17 cellular contexts compared by ENCODE assay signal in genomic region chr7:91181949-91182348, GRCh38.
"Had no signal": no experiment of that assay in that cellular context is flagged by ENCODE, and none has a peak within 500 bp of the region (broad histone marks: within the 10 kb centered on the region; RNA-seq: fewer than 3 reads in every experiment).

No MANE protein-coding gene starts in this region.

- H3K36me3 ChIP-seq: left lung, neutrophil had no signal

- ATAC-seq: activated T-cell treated with anti-CD3 and anti-CD28 coated beads, Interleukin-2, amount 50 U/mL, for 72 hours; left lung; naive thymus-derived CD8-positive, alpha-beta T cell; stimulated activated naive CD8-positive, alpha-beta T cell treated with anti-CD3 and anti-CD28 coated beads, Interleukin-15, Interleukin-2, amounts not matched to agents 100 U/mL and 50 U/mL, for 24 hours had no signal

- H3K27ac ChIP-seq: left lung, neutrophil had no signal

- H3K4me3 ChIP-seq: left lung, skin epidermis had no signal

- DNase-seq: activated CD4-positive, alpha-beta T cell treated with anti-CD3 and anti-CD28 coated beads, Interleukin-2, amount 10 ng/mL, durations not matched to agents 7 days and 5 days; activated CD8-positive, alpha-beta memory T cell treated with anti-CD3 and anti-CD28 coated beads, Interleukin-2, amount 50 U/mL, for 48 hours; activated gamma-delta T cell; activated T-cell treated with anti-CD3 and anti-CD28 coated beads, Interleukin-2, amount 50 U/mL, for 72 hours; amniotic stem cell; cerebellar nuclear complex; effector memory CD4-positive, alpha-beta T cell; hypothalamus; kidney; left lung; naive thymus-derived CD8-positive, alpha-beta T cell; posterior cingulate gyrus; stimulated activated CD4-positive, alpha-beta T cell treated with anti-CD3 and anti-CD28 coated beads, Interleukin-4, amount 100 ng/mL, for 4 hours; stimulated activated CD8-positive, alpha-beta memory T cell treated with anti-CD3 and anti-CD28 coated beads, Interleukin-4, amount 100 ng/mL, for 48 hours; stimulated activated naive CD8-positive, alpha-beta T cell treated with anti-CD3 and anti-CD28 coated beads, Interleukin-15, Interleukin-2, amounts not matched to agents 100 U/mL and 50 U/mL, for 24 hours had no signal

- H3K4me1 ChIP-seq: left lung had no signal

- H3K27me3 ChIP-seq: left lung, neutrophil had no signal

- H3K9me3 ChIP-seq: neutrophil had no signal
